16 cellular contexts compared by ENCODE assay signal in genomic region chr5:96601200-96601599, GRCh38.
"Had no signal": no experiment of that assay in that cellular context is flagged by ENCODE, and none has a peak within 500 bp of the region (broad histone marks: within the 10 kb centered on the region; RNA-seq: fewer than 3 reads in every experiment).

No MANE protein-coding gene starts in this region.

- FAIRE-seq: bronchial epithelial cell, TTC549 had no signal

- DNase-seq: activated CD4-positive, CD25-positive, alpha-beta regulatory T cell treated with anti-CD3 and anti-CD28 coated beads, Interleukin-2, amount 50 U/mL, for 72 hours; glutamatergic neuron; left cardiac atrium; occipital lobe; spleen; stimulated activated naive CD4-positive, alpha-beta T cell treated with Interleukin-2 at 50 U/mL for 16 hours had no signal

- H3K4me1 ChIP-seq: colonic mucosa had no signal

- H3K4me1 Mint-ChIP-seq: memory B cell had no signal

- H3K27ac ChIP-seq: adrenal gland, colonic mucosa, spleen, upper lobe of left lung, WERI-Rb-1 had no signal

- H3K36me3 Mint-ChIP-seq: activated naive CD4-positive, alpha-beta T cell treated with anti-CD3 and anti-CD28 coated beads, Interleukin-2, amount 50 U/mL, for 72 hours; memory B cell had no signal

- H3K9me3 ChIP-seq: adrenal gland, colonic mucosa, mucosa of descending colon, spleen, upper lobe of left lung had no signal

- H3K4me3 Mint-ChIP-seq: memory B cell; T-helper 2 cell treated with Interferon-gamma antibody and Interleukin-4, amounts not matched to agents 5 μg/mL and 100 μg/mL, for 36 hours had no signal

- H3K36me3 ChIP-seq: adrenal gland, colonic mucosa, spleen, upper lobe of left lung, WERI-Rb-1 had no signal

- H3K4me3 ChIP-seq: adrenal gland, colonic mucosa, mucosa of descending colon, upper lobe of left lung had no signal

- H3K27ac Mint-ChIP-seq: activated naive CD4-positive, alpha-beta T cell treated with anti-CD3 and anti-CD28 coated beads, Interleukin-2, amount 50 U/mL, for 72 hours; memory B cell; T-helper 2 cell treated with Interferon-gamma antibody and Interleukin-4, amounts not matched to agents 5 μg/mL and 100 μg/mL, for 36 hours had no signal

- H3K9me3 Mint-ChIP-seq: activated naive CD4-positive, alpha-beta T cell treated with anti-CD3 and anti-CD28 coated beads, Interleukin-2, amount 50 U/mL, for 72 hours; memory B cell; T-helper 2 cell treated with Interferon-gamma antibody and Interleukin-4, amounts not matched to agents 5 μg/mL and 100 μg/mL, for 36 hours had no signal

- H3K27me3 ChIP-seq: adrenal gland, colonic mucosa, upper lobe of left lung had no signal
